ENCODE assay signal across 12 cellular contexts in genomic region chr20:61588356-61589054, GRCh38.
DNase-seq lines count a peak whose midpoint lies in the region; ATAC-seq and TF ChIP-seq lines count a peak whose summit lies in the region.
"Had no signal": no experiment of that assay in that cellular context is flagged by ENCODE, and none has a peak within 500 bp of the region (broad histone marks: within the 10 kb centered on the region; RNA-seq: fewer than 3 reads in every experiment).

No MANE protein-coding gene starts in this region.

- in situ Hi-C loops in brain microvascular endothelial cell (cut with HindIII; ENCODE audit: low pct_ligation_motif_present, low sequenced_read_pairs): no loop called here

- H3K4me2 ChIP-seq in PC-3 (ENCODE audit: low read length): no peak overlapping the region

- H3K27me3 ChIP-seq in brain microvascular endothelial cell (replicated peaks) (no peaks in the 10 kb centered on the region), left lung (peaks cover 0 to 36% of the 10 kb centered on the region in 2 donors), PC-3 (ENCODE audit: low read length) (peaks cover 16% of the 10 kb centered on the region)

- ATAC-seq in left lung (peak; percentile 70), PC-3 (no peak), HG03457 (IDR thresholded peaks at IDR 0.05; ENCODE audit: unreplicated experiment) (no peak)

- H4K20me1 ChIP-seq in PC-3 (ENCODE audit: low read length): no peaks in the 10 kb centered on the region

- no peaks in the 10 kb centered on the region for H3F3A ChIP-seq in PC-3 (ENCODE audit: low read length, unreplicated experiment)

- intact Hi-C loops in left lung (cut with DNase I): no loop called here
- intact Hi-C loops in PC-3 (cut with micrococcal nuclease): no loop called here

- DNase-seq in A172 (ENCODE audit: low spot score): peak; percentile 57
- peak; percentile 61 for DNase-seq in HCEC 1CT
- DNase-seq in brain microvascular endothelial cell: peak; percentile 7
- DNase-seq in left lung: peak in 1 of 2 donors; percentile 41
- no peak for DNase-seq in PC-3
- DNase-seq in DMS153 treated with DMSO at 0.1 percent for 48 hours (lab: John Stamatoyannopoulos, UW; ENCODE audit: unreplicated experiment): no peak
- DNase-seq in NCI-H2107 treated with DMSO at 0.1 percent for 48 hours (lab: John Stamatoyannopoulos, UW; ENCODE audit: unreplicated experiment): no peak
- DNase-seq: activated naive CD4-positive, alpha-beta T cell treated with anti-CD3 and anti-CD28 coated beads, Interleukin-2, amount 50 U/mL, for 16 hours; glutamatergic neuron; T-helper 2 cell had no signal

- H3K4me1 ChIP-seq in left lung (no peaks in the 10 kb centered on the region), PC-3 (ENCODE audit: insufficient read depth, low read length) (no peaks in the 10 kb centered on the region)

- no peak overlapping the region for H3K27ac ChIP-seq in brain microvascular endothelial cell
- no peak overlapping the region for H3K27ac ChIP-seq in left lung
- H3K27ac ChIP-seq in PC-3 (ENCODE audit: low read length): no peak overlapping the region
- H3K27ac ChIP-seq: thoracic aorta had no signal

- no peaks in the 10 kb centered on the region for H3K9me2 ChIP-seq in PC-3 (replicated peaks; ENCODE audit: low read length)

- CTCF ChIA-PET in PC-3 (lab: Charles Lee): no interaction called here

- no peak overlapping the region for H2AFZ ChIP-seq in PC-3 (ENCODE audit: low read length)

- BruUV-seq in PC-3 (replicated peaks; lab: Mats Ljungman, UMichigan): no TSS peak

- TF ChIP-seq CTCF in brain microvascular endothelial cell (IDR thresholded peaks at IDR 0.05; ENCODE audit: low read depth, low read length, missing control alignments) (no peak), left lung (IDR thresholded peaks at IDR 0.05) (no peak), PC-3 (conservative IDR thresholded peaks at IDR 0.05; ENCODE audit: low read depth, low read length) (no peak)

- no peak overlapping the region for H3K9ac ChIP-seq in PC-3 (ENCODE audit: low read length)

- POLR2A ChIA-PET in PC-3 (lab: Charles Lee; ENCODE audit: unreplicated experiment): no interaction called here

- H3K9me3 ChIP-seq in left lung (peaks cover 0 to 26% of the 10 kb centered on the region in 2 donors), PC-3 (ENCODE audit: low read length) (no peaks in the 10 kb centered on the region)

- H3K36me3 ChIP-seq in brain microvascular endothelial cell (replicated peaks) (no peaks in the 10 kb centered on the region), left lung (no peaks in the 10 kb centered on the region), PC-3 (ENCODE audit: low read depth, low read length) (no peaks in the 10 kb centered on the region)
- H3K36me3 ChIP-seq: thoracic aorta had no signal

- H3K79me2 ChIP-seq in PC-3 (ENCODE audit: low read length): no peaks in the 10 kb centered on the region

- H3K4me3 ChIP-seq in brain microvascular endothelial cell (ENCODE audit: low read depth, low read length) (no peak overlapping the region), left lung (no peak overlapping the region), PC-3 (ENCODE audit: low read length) (no peak overlapping the region)
- H3K4me3 ChIP-seq: thoracic aorta had no signal

Comparison
In these comparisons a context has a peak if more than half of its experiments do, and no peak if none do; other contexts are left out.
1. DNase-seq: peak in A172 (single experiment), HCEC 1CT (single experiment) and brain microvascular endothelial cell (single experiment); none in PC-3 (single experiment), DMS153 treated with DMSO at 0.1 percent for 48 hours (single experiment) and NCI-H2107 treated with DMSO at 0.1 percent for 48 hours (single experiment).